In the genomic region with DNA sequence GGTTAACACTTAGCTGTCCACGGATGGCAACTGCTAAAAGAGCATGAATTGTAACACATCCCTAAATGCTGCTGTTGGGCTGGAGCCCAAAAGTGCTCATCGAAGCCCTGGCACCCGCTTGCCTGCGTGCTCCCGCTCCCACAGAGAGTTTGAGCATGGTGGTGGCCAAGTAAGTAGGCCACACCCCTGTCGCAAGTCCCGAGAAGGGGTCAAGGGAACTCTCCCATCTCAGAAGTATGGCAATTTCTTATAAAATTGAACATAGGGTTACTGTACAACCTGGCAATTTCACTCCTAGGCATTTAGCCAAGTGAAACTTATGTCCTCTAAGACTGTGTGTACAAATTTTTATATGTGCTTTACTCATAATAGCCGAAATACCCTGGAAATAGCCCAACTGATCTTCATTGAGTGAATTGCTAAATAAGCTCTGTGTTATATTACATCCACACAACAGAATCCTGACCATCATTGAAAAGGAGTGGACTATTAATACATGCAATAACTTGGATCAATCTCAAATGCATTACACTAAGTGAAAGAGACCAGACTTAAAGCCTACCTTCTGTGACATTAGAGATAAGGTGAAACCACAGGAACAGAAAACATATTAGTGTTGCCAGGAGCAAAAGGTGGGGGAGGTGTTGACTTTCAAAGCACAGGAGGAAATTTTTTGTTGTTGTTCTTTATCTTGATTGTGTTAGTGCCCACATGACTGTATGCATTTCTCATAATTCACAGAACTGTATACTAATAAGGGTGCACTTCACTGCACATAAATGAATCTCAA, we compare ENCODE assay signal across 12 cellular contexts. TPM values are rescaled to one million over a fixed set of nuclear protein-coding genes. Genes with fewer than 3 reads are reported as not detected.
DNase-seq lines count a peak whose midpoint lies in the region; ATAC-seq, FAIRE-seq and TF ChIP-seq lines count a peak whose summit lies in the region.
"Had no signal": no experiment of that assay in that cellular context is flagged by ENCODE, and none has a peak within 500 bp of the region (broad histone marks: within the 10 kb centered on the region; RNA-seq: fewer than 3 reads in every experiment).

No MANE protein-coding gene starts in this region.

- H3K36me3 ChIP-seq in K562 (ENCODE audit: control insufficient read depth, insufficient read depth, low read length) (no peaks in the 10 kb centered on the region), MG63 (no peaks in the 10 kb centered on the region)
- H3K36me3 ChIP-seq: vagina had no signal

- 5% methylated on average over 8 of the region's 8 CpGs for WGBS in K562 (ENCODE audit: insufficient coverage, low coverage, missing lambda C conversion rate)

- H3K4me3 ChIP-seq in K562 (no peak overlapping the region), MG63 (no peak overlapping the region)
- H3K4me3 ChIP-seq: vagina had no signal

- no peak for TF ChIP-seq RAD21 in K562 (CRISPR knock-in tag; conservative IDR thresholded peaks at IDR 0.05 in 1 of 2, IDR thresholded peaks at IDR 0.05 in 1 of 2)

- no peak for FAIRE-seq in K562 (lab: Jason Lieb, UNC)

- peaks cover 6% of the 10 kb centered on the region for H3K36me3 Mint-ChIP-seq in activated CD8-positive, alpha-beta memory T cell treated with anti-CD3 and anti-CD28 coated beads, Interleukin-2, amount 10 ng/mL, durations not matched to agents 7 days and 5 days
- H3K36me3 Mint-ChIP-seq in stimulated activated naive B cell treated with anti-CD40 and anti-IgM and Interleukin-4, amounts not matched to agents 10 μg/mL and 1 μg/mL and 100 μg/mL, for 72 hours: peaks cover 4 to 5% of the 10 kb centered on the region in 2 donors

- no peaks in the 10 kb centered on the region for H3K9me1 ChIP-seq in K562 (ENCODE audit: control insufficient read depth, insufficient read depth, low read length)

- TF ChIP-seq CTCF in K562 (IDR thresholded peaks at IDR 0.05 in 2 of 3, conservative IDR thresholded peaks at IDR 0.05 in 1 of 3; ENCODE audit: insufficient read depth in 2 of 3, low read depth in 1 of 3, low read length in 3 of 3): no peak

- CTCF ChIA-PET in activated CD8-positive, alpha-beta memory T cell treated with anti-CD3 and anti-CD28 coated beads, Interleukin-2, amount 10 ng/mL, durations not matched to agents 7 days and 5 days (lab: Charles Lee): interaction anchor here (2.4 kb wide), 1 partner anchor 23 kb away, joined by 8 read pairs; no protein-coding TSS in a partner anchor
- CTCF ChIA-PET in K562 (lab: Yijun Ruan, JAX; ENCODE audit: low intra/inter-chr PET ratio): no interaction called here

- in situ Hi-C loops in K562 (cut with MboI): no loop called here

- H3K4me2 ChIP-seq in K562 (ENCODE audit: insufficient read depth, low read length): no peak overlapping the region

- peaks cover 54% of the 10 kb centered on the region for H3K4me1 Mint-ChIP-seq in activated CD8-positive, alpha-beta memory T cell treated with anti-CD3 and anti-CD28 coated beads, Interleukin-2, amount 10 ng/mL, durations not matched to agents 7 days and 5 days
- H3K4me1 Mint-ChIP-seq in stimulated activated naive B cell treated with anti-CD40 and anti-IgM and Interleukin-4, amounts not matched to agents 10 μg/mL and 1 μg/mL and 100 μg/mL, for 72 hours: peaks cover 60 to 84% of the 10 kb centered on the region in 2 donors

- H2AFZ ChIP-seq in K562 (ENCODE audit: low read depth, low read length): no peak overlapping the region
- H2AFZ ChIP-seq: parathyroid adenoma had no signal

- no peaks in the 10 kb centered on the region for H4K20me1 ChIP-seq in K562 (replicated peaks; ENCODE audit: control insufficient read depth, insufficient read depth, low read length)

- H3K27ac Mint-ChIP-seq in activated CD8-positive, alpha-beta memory T cell treated with anti-CD3 and anti-CD28 coated beads, Interleukin-2, amount 10 ng/mL, durations not matched to agents 7 days and 5 days: peak overlapping the region; percentile 0
- peak overlapping the region; percentile 95 for H3K27ac Mint-ChIP-seq in stimulated activated naive B cell treated with anti-CD40 and anti-IgM and Interleukin-4, amounts not matched to agents 10 μg/mL and 1 μg/mL and 100 μg/mL, for 72 hours
- H3K27ac Mint-ChIP-seq: endodermal cell had no signal

- no peak for TF ChIP-seq POLR2A in K562 (conservative IDR thresholded peaks at IDR 0.05)

- H3K27me3 Mint-ChIP-seq in activated CD8-positive, alpha-beta memory T cell treated with anti-CD3 and anti-CD28 coated beads, Interleukin-2, amount 10 ng/mL, durations not matched to agents 7 days and 5 days: no peaks in the 10 kb centered on the region
- no peaks in the 10 kb centered on the region for H3K27me3 Mint-ChIP-seq in stimulated activated naive B cell treated with anti-CD40 and anti-IgM and Interleukin-4, amounts not matched to agents 10 μg/mL and 1 μg/mL and 100 μg/mL, for 72 hours

- intact Hi-C loops in K562 (cut with micrococcal nuclease): loop anchor here (10.0 kb wide), 1 partner anchor 140 kb away; no protein-coding TSS in a partner anchor

- no TSS peak for BruUV-seq in K562 (replicated peaks; lab: Mats Ljungman, UMichigan)

- peak; percentile 21 for ATAC-seq in activated CD8-positive, alpha-beta memory T cell treated with anti-CD3 and anti-CD28 coated beads, Interleukin-2, amount 10 ng/mL, durations not matched to agents 7 days and 5 days
- peak; percentile 28; the same call in 1 of the 3 replicates for ATAC-seq in K562
- ATAC-seq in stimulated activated naive B cell treated with anti-CD40 and anti-IgM and Interleukin-4, amounts not matched to agents 10 μg/mL and 1 μg/mL and 100 μg/mL, for 72 hours (replicated peaks): peak; percentile 15 to 39
- no peak for ATAC-seq in HG02870 (IDR thresholded peaks at IDR 0.05; ENCODE audit: unreplicated experiment)

- no peaks in the 10 kb centered on the region for H3K9me3 ChIP-seq in K562 (replicated peaks; ENCODE audit: control insufficient read depth, insufficient read depth, low read depth, low read length)
- H3K9me3 ChIP-seq in MG63: no peaks in the 10 kb centered on the region
- H3K9me3 ChIP-seq: vagina had no signal

- no peak for TF ChIP-seq EP300 in K562 (IDR thresholded peaks at IDR 0.05; ENCODE audit: low read length)

- H3K4me1 ChIP-seq in K562 (replicated peaks in 1 of 2; ENCODE audit: control insufficient read depth in 2 of 2, insufficient read depth in 2 of 2, low read length in 2 of 2): peaks cover 0 to 7% of the 10 kb centered on the region in 2 experiments; a peak in 1 of 5 replicates
- H3K4me1 ChIP-seq: parathyroid adenoma, vagina had no signal

- no peaks in the 10 kb centered on the region for H3K9me3 Mint-ChIP-seq in activated CD8-positive, alpha-beta memory T cell treated with anti-CD3 and anti-CD28 coated beads, Interleukin-2, amount 10 ng/mL, durations not matched to agents 7 days and 5 days (ENCODE audit: low read depth)
- H3K9me3 Mint-ChIP-seq in stimulated activated naive B cell treated with anti-CD40 and anti-IgM and Interleukin-4, amounts not matched to agents 10 μg/mL and 1 μg/mL and 100 μg/mL, for 72 hours: no peaks in the 10 kb centered on the region
- H3K9me3 Mint-ChIP-seq: endodermal cell had no signal

- H3K27ac ChIP-seq in K562 (ENCODE audit: extremely low read depth, low read depth, low read length): no peak overlapping the region
- H3K27ac ChIP-seq: parathyroid adenoma, vagina had no signal

- H3K27me3 ChIP-seq in K562 (ENCODE audit: control insufficient read depth in 2 of 2, insufficient read depth in 2 of 2, low read length in 2 of 2): no peaks in the 10 kb centered on the region
- H3K27me3 ChIP-seq in MG63: peaks cover 7% of the 10 kb centered on the region
- H3K27me3 ChIP-seq: vagina had no signal

- no peak overlapping the region for H3K4me3 Mint-ChIP-seq in activated CD8-positive, alpha-beta memory T cell treated with anti-CD3 and anti-CD28 coated beads, Interleukin-2, amount 10 ng/mL, durations not matched to agents 7 days and 5 days
- peak overlapping the region; percentile 1 to 56 for H3K4me3 Mint-ChIP-seq in stimulated activated naive B cell treated with anti-CD40 and anti-IgM and Interleukin-4, amounts not matched to agents 10 μg/mL and 1 μg/mL and 100 μg/mL, for 72 hours
- H3K4me3 Mint-ChIP-seq: endodermal cell had no signal

- no peak overlapping the region for H3K9ac ChIP-seq in K562 (ENCODE audit: insufficient read depth in 1 of 2, low read depth in 2 of 2, low read length in 2 of 2)
- H3K9ac ChIP-seq: parathyroid adenoma had no signal

- DNase-seq in activated CD8-positive, alpha-beta memory T cell treated with anti-CD3 and anti-CD28 coated beads, Interleukin-2, amount 10 ng/mL, durations not matched to agents 7 days and 5 days: no peak
- DNase-seq in activated CD8-positive, alpha-beta memory T cell treated with anti-CD3 and anti-CD28 coated beads for 24 hours: no peak
- DNase-seq in OCI-M1 (lab: John Stamatoyannopoulos, UW) (peak; percentile 59), K562 (ENCODE audit: extremely low read depth in 1 of 4, low spot score in 3 of 4) (peak in 1 of 4 experiments; percentile 9), NCI-H82 (lab: John Stamatoyannopoulos, UW) (no peak), MG63 (no peak)
- no peak for DNase-seq in stimulated activated naive B cell treated with anti-CD40 and anti-IgM and Interleukin-4, amounts not matched to agents 10 μg/mL and 1 μg/mL and 100 μg/mL, for 72 hours
- DNase-seq: AML-193, endodermal cell had no signal

- POLR2A ChIA-PET in K562 (lab: Yijun Ruan, JAX): no interaction called here

- H3K79me2 ChIP-seq in K562 (ENCODE audit: control insufficient read depth, insufficient read depth, low read length): no peaks in the 10 kb centered on the region
- H3K79me2 ChIP-seq: parathyroid adenoma had no signal

RNA-seq across cellular contexts. Expression of a gene that starts 1.5 kb away (rescaled TPM):
- 1 to 10 TPM; 8.6 to 9.5 TPM for total RNA-seq in activated CD8-positive, alpha-beta memory T cell treated with anti-CD3 and anti-CD28 coated beads, Interleukin-2, amount 10 ng/mL, durations not matched to agents 7 days and 5 days
- total RNA-seq in K562 (2011; cell fraction: chromatin; rRNA removed; ENCODE audit: low replicate concordance): not detected in 2 replicates
- not detected in 2 replicates for total RNA-seq in K562 (2011; cell fraction: nucleolus; rRNA removed)
- total RNA-seq in K562 (2011; cell fraction: nucleoplasm; rRNA removed): not detected in 2 replicates
- total RNA-seq in K562 (2014; rRNA removed) (not detected in 2 replicates), K562 (2014; rRNA removed; fragmentation: Illumina TruSeq; extraction: Trizol) (not detected in 2 replicates), K562 (2015; rRNA removed; fragmentation: Illumina TruSeq; extraction: Trizol) (not detected in 2 replicates), K562 (2021) (0.04 TPM in 1 of 2 replicates, not detected in the other)
- polyA plus RNA-seq in K562 (2011; rRNA removed) (not detected in 2 replicates), K562 (2014; fragmentation: Illumina TruSeq; extraction: Trizol) (not detected in 2 replicates), K562 (2014; fragmentation: Nextera tagmentation; extraction: Ambion mirVana) (under 1 TPM in 1 of 2 experiments, not detected in 1; 0.10 TPM), K562 (2014; rRNA removed) (not detected in 2 replicates)
- not detected in 2 replicates for polyA plus RNA-seq in K562 (2011; cell fraction: cytosol; rRNA removed)
- polyA plus RNA-seq in K562 (2011; cell fraction: nucleus; rRNA removed): not detected in 2 replicates
- polyA plus RNA-seq in K562 (2012): 0.17 and 0.21 TPM in 2 replicates
- not detected in 2 replicates for polyA minus RNA-seq in K562 (2011; rRNA and poly(A)+ RNA removed)
- polyA minus RNA-seq in K562 (2011; cell fraction: cytosol; rRNA and poly(A)+ RNA removed): not detected in 2 replicates
- polyA minus RNA-seq in K562 (2011; cell fraction: nucleus; rRNA and poly(A)+ RNA removed): not detected in 2 replicates
- not detected in 2 replicates for total RNA-seq in MG63 (2014; rRNA removed; shearing (Covaris generic); ENCODE audit: low replicate concordance)
- total RNA-seq: endodermal cell had no signal

RNA-seq across cellular contexts. Expression of a gene that starts 48.3 kb away (rescaled TPM):
- 1 to 10 TPM; 2.4 to 2.6 TPM for total RNA-seq in activated CD8-positive, alpha-beta memory T cell treated with anti-CD3 and anti-CD28 coated beads, Interleukin-2, amount 10 ng/mL, durations not matched to agents 7 days and 5 days
- total RNA-seq in K562 (2011; cell fraction: chromatin; rRNA removed; ENCODE audit: low replicate concordance): 4.7 and 8.2 TPM in 2 replicates
- 2.6 and 3.2 TPM in 2 replicates for total RNA-seq in K562 (2011; cell fraction: nucleolus; rRNA removed)
- total RNA-seq in K562 (2011; cell fraction: nucleoplasm; rRNA removed): 7.0 and 11.3 TPM in 2 replicates
- total RNA-seq in K562 (2014; rRNA removed) (2.8 and 3.2 TPM in 2 replicates), K562 (2014; rRNA removed; fragmentation: Illumina TruSeq; extraction: Trizol) (5.0 and 5.2 TPM in 2 replicates), K562 (2015; rRNA removed; fragmentation: Illumina TruSeq; extraction: Trizol) (3.2 and 3.6 TPM in 2 replicates), K562 (2021) (3.4 and 4.0 TPM in 2 replicates)
- polyA plus RNA-seq in K562 (2011; rRNA removed) (2.4 and 6.1 TPM in 2 replicates), K562 (2014; fragmentation: Illumina TruSeq; extraction: Trizol) (3.3 and 3.8 TPM in 2 replicates), K562 (2014; fragmentation: Nextera tagmentation; extraction: Ambion mirVana) (1 to 10 TPM; 5.5 to 5.6 TPM), K562 (2014; rRNA removed) (3.4 and 3.5 TPM in 2 replicates)
- polyA plus RNA-seq in K562 (2011; cell fraction: cytosol; rRNA removed): 1.9 and 2.1 TPM in 2 replicates
- 4.3 and 5.4 TPM in 2 replicates for polyA plus RNA-seq in K562 (2011; cell fraction: nucleus; rRNA removed)
- polyA plus RNA-seq in K562 (2012): 2.5 and 3.7 TPM in 2 replicates
- polyA minus RNA-seq in K562 (2011; rRNA and poly(A)+ RNA removed): 2.2 and 4.9 TPM in 2 replicates
- polyA minus RNA-seq in K562 (2011; cell fraction: cytosol; rRNA and poly(A)+ RNA removed): 2.3 TPM in 1 of 2 replicates, not detected in the other
- polyA minus RNA-seq in K562 (2011; cell fraction: nucleus; rRNA and poly(A)+ RNA removed): 2.2 and 3.2 TPM in 2 replicates
- total RNA-seq in MG63 (2014; rRNA removed; shearing (Covaris generic); ENCODE audit: low replicate concordance): 2.2 and 2.4 TPM in 2 replicates
